Comparison of ENCODE assay signal across 11 cellular contexts in genomic region chr3:156388469-156389150, GRCh38.
A peak's percentile ranks its signal among the peaks of the same experiment; 100 is the strongest.
DNase-seq lines count a peak whose midpoint lies in the region; ATAC-seq and TF ChIP-seq lines count a peak whose summit lies in the region.
"Had no signal": no experiment of that assay in that cellular context is flagged by ENCODE, and none has a peak within 500 bp of the region (broad histone marks: within the 10 kb centered on the region; RNA-seq: fewer than 3 reads in every experiment).

No MANE protein-coding gene starts in this region.

- POLR2A ChIA-PET in PC-9 (lab: Charles Lee; ENCODE audit: unreplicated experiment), result no interaction called here

- CTCF ChIA-PET in PC-9 (lab: Charles Lee), result interaction anchor here (0.6 kb wide), 1 partner anchor 82 kb away, joined by 3 read pairs; no protein-coding TSS in a partner anchor

- ATAC-seq in psoas muscle (no peak), HG02840 (IDR thresholded peaks at IDR 0.05; ENCODE audit: low FRiP score, unreplicated experiment) (no peak)
- ATAC-seq: effector memory CD8-positive, alpha-beta T cell had no signal

- H3K4me3 ChIP-seq in HFF-Myc (replicated peaks; ENCODE audit: low read depth, low read length) (no peak overlapping the region), astrocyte of the cerebellum (ENCODE audit: low read depth, low read length) (no peak overlapping the region), PC-9 (no peak overlapping the region), psoas muscle (no peak overlapping the region)
- H3K4me3 ChIP-seq: skin epidermis, stomach had no signal

- H3K4me2 ChIP-seq in PC-9, result no peak overlapping the region

- no peaks in the 10 kb centered on the region for H4K20me1 ChIP-seq in PC-9 (ENCODE audit: insufficient read depth)

- WGBS in psoas muscle, 3 donors, result 19 to 25% (median 22%) methylated on average over 6 of the region's 6 CpGs

- H3K79me2 ChIP-seq in PC-9 (ENCODE audit: low read depth), result no peaks in the 10 kb centered on the region

- TF ChIP-seq CTCF in HFF-Myc (IDR thresholded peaks at IDR 0.05; ENCODE audit: low read depth, low read length, missing control alignments) (no peak), astrocyte of the cerebellum (IDR thresholded peaks at IDR 0.05; ENCODE audit: low read depth, low read length, missing control alignments) (no peak), PC-9 (conservative IDR thresholded peaks at IDR 0.05) (no peak), psoas muscle (IDR thresholded peaks at IDR 0.05) (no peak)

- no TSS peak for BruUV-seq in PC-9 (replicated peaks; lab: Mats Ljungman, UMichigan)

- H3K36me3 ChIP-seq in PC-9 (ENCODE audit: low read depth) (no peaks in the 10 kb centered on the region), psoas muscle (ENCODE audit: insufficient read depth in 1 of 2, low read depth in 1 of 2) (no peaks in the 10 kb centered on the region)
- H3K36me3 ChIP-seq: stomach had no signal

- no peaks in the 10 kb centered on the region for H3K9me3 ChIP-seq in PC-9 (ENCODE audit: insufficient read depth, low read depth)
- no peaks in the 10 kb centered on the region for H3K9me3 ChIP-seq in psoas muscle
- H3K9me3 ChIP-seq: stomach had no signal

- H3K4me1 ChIP-seq in PC-9 (replicated peaks; ENCODE audit: insufficient read depth) (no peaks in the 10 kb centered on the region), psoas muscle (no peaks in the 10 kb centered on the region)
- H3K4me1 ChIP-seq: stomach had no signal

- H3F3A ChIP-seq in PC-9 (ENCODE audit: insufficient read depth, low read depth), result no peaks in the 10 kb centered on the region

- H3K27ac ChIP-seq in PC-9, result no peak overlapping the region
- H3K27ac ChIP-seq in psoas muscle, result no peak overlapping the region
- H3K27ac ChIP-seq: stomach had no signal

- intact Hi-C loops in PC-9 (cut with micrococcal nuclease; ENCODE audit: unreplicated experiment) (loop anchor here (10.0 kb wide), 1 partner anchor 116 kb away; no protein-coding TSS in a partner anchor), psoas muscle (cut with DNase I) (no loop called here)

- DNase-seq in Daoy (ENCODE audit: low read depth), result peak; percentile 40
- peak; percentile 100 for DNase-seq in HFF-Myc (ENCODE audit: extremely low read depth, low read depth)
- peak; percentile 74 for DNase-seq in astrocyte of the cerebellum (ENCODE audit: low read depth)
- DNase-seq in kidney tubule cell (ENCODE audit: low spot score), result peak; percentile 10
- DNase-seq in PC-9, result no peak
- DNase-seq in psoas muscle, result no peak
- no peak for DNase-seq in activated CD4-positive, alpha-beta T cell treated with anti-CD3 and anti-CD28 coated beads, Interleukin-2, amount 50 U/mL, for 48 hours
- DNase-seq: effector memory CD8-positive, alpha-beta T cell; stomach had no signal

- in situ Hi-C loops in astrocyte of the cerebellum (cut with HindIII; ENCODE audit: low sequenced_read_pairs), result no loop called here

- H3K27me3 ChIP-seq in PC-9 (ENCODE audit: insufficient read depth, low read depth), result peaks cover 9% of the 10 kb centered on the region; the same call in 1 of the 2 replicates
- no peaks in the 10 kb centered on the region for H3K27me3 ChIP-seq in psoas muscle (ENCODE audit: insufficient read depth in 3 of 3, low read length in 2 of 3)
- H3K27me3 ChIP-seq: stomach had no signal

- no peaks in the 10 kb centered on the region for H3K9me2 ChIP-seq in PC-9 (ENCODE audit: insufficient read depth)

- H2AFZ ChIP-seq in PC-9, result no peak overlapping the region

Comparison
In these comparisons a context has a peak if more than half of its experiments do, and no peak if none do; other contexts are left out.
1. DNase-seq: peak in Daoy (single experiment), HFF-Myc (single experiment), astrocyte of the cerebellum (single experiment) and kidney tubule cell (single experiment); none in PC-9 (0 of 2), psoas muscle (0 of 2) and activated CD4-positive, alpha-beta T cell treated with anti-CD3 and anti-CD28 coated beads, Interleukin-2, amount 50 U/mL, for 48 hours (0 of 2).